Comparison of ENCODE assay signal across 26 cellular contexts in the genomic region with DNA sequence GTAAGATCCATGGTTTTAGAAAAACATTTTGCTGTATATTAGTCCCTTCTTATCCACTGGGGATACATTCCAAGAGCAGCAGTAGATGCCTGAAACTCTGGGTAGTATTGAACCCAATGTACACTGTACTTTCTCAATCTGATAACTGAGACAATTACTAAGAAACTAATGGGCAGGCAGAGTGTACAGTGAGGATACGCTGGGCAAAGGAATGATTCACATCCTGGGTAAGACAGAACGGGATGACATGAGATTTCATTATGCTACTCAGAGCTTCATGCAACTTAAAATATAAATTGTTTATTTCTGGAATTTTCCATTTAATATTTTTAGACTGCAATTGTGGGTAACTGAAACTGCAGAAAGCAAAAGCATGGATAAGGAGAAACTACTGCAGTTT. TPM values are rescaled to one million over a fixed set of nuclear protein-coding genes. Genes with fewer than 3 reads are reported as not detected.
"Had no signal": no experiment of that assay in that cellular context is flagged by ENCODE, and none has a peak within 500 bp of the region (broad histone marks: within the 10 kb centered on the region; RNA-seq: fewer than 3 reads in every experiment).

No MANE protein-coding gene starts in this region.

- DNase-seq: activated CD8-positive, alpha-beta memory T cell treated with anti-CD3 and anti-CD28 coated beads for 24 hours; activated CD8-positive, alpha-beta memory T cell treated with anti-CD3 and anti-CD28 coated beads, Interleukin-2, amount 50 U/mL, for 4 hours; activated naive CD4-positive, alpha-beta T cell treated with anti-CD3 and anti-CD28 coated beads for 36 hours; activated naive CD8-positive, alpha-beta T cell treated with anti-CD3 and anti-CD28 coated beads, Interleukin-2, amount 10 ng/mL, durations not matched to agents 7 days and 5 days; activated T-cell treated with anti-CD3 and anti-CD28 coated beads, Interleukin-2, amount 50 U/mL, for 24 hours; amygdala; cortex of kidney; foreskin melanocyte; lower lobe of right lung; mesendoderm; mucosa of descending colon; nephron progenitor cell; pancreas; psoas muscle; stimulated activated CD4-positive, alpha-beta T cell treated with anti-CD3 and anti-CD28 coated beads, Interleukin-1b, Interleukin-23, amount 100 ng/mL, for 48 hours; stimulated activated naive CD8-positive, alpha-beta T cell treated with anti-CD3 and anti-CD28 coated beads, Interleukin-15, amount 100 ng/mL, for 72 hours; T-helper 9 cell; tibial artery had no signal

- H3K4me1 Mint-ChIP-seq: activated naive CD8-positive, alpha-beta T cell treated with anti-CD3 and anti-CD28 coated beads, Interleukin-2, amount 10 ng/mL, durations not matched to agents 7 days and 5 days; nephron progenitor cell; stimulated activated naive CD8-positive, alpha-beta T cell treated with anti-CD3 and anti-CD28 coated beads, Interleukin-15, amount 100 ng/mL, for 72 hours; WTC11 had no signal

- H3K27me3 Mint-ChIP-seq: activated T-cell treated with anti-CD3 and anti-CD28 coated beads, Interleukin-2, amount 50 U/mL, for 24 hours; stimulated activated naive CD8-positive, alpha-beta T cell treated with anti-CD3 and anti-CD28 coated beads, Interleukin-15, amount 100 ng/mL, for 72 hours had no signal

- FAIRE-seq: pancreas had no signal

- H3K4me3 Mint-ChIP-seq: activated naive CD4-positive, alpha-beta T cell treated with anti-CD3 and anti-CD28 coated beads for 36 hours; activated naive CD8-positive, alpha-beta T cell treated with anti-CD3 and anti-CD28 coated beads, Interleukin-2, amount 10 ng/mL, durations not matched to agents 7 days and 5 days; activated T-cell treated with anti-CD3 and anti-CD28 coated beads, Interleukin-2, amount 50 U/mL, for 24 hours; nephron progenitor cell; stimulated activated naive CD8-positive, alpha-beta T cell treated with anti-CD3 and anti-CD28 coated beads, Interleukin-15, amount 100 ng/mL, for 72 hours; WTC11 had no signal

- H3K4me1 ChIP-seq: lower lobe of right lung, pancreas, psoas muscle, right atrium auricular region, tibial artery had no signal

- H3K27me3 ChIP-seq: cardiac muscle cell, pancreas, right atrium auricular region, tibial artery had no signal

- H3K36me3 ChIP-seq: cardiac muscle cell, lower lobe of right lung, pancreas, right atrium auricular region, tibial artery had no signal

- H3K27ac Mint-ChIP-seq: activated naive CD4-positive, alpha-beta T cell treated with anti-CD3 and anti-CD28 coated beads for 36 hours; activated naive CD8-positive, alpha-beta T cell treated with anti-CD3 and anti-CD28 coated beads, Interleukin-2, amount 10 ng/mL, durations not matched to agents 7 days and 5 days; activated T-cell treated with anti-CD3 and anti-CD28 coated beads, Interleukin-2, amount 50 U/mL, for 24 hours; nephron progenitor cell; WTC11 had no signal

- H3K9me3 ChIP-seq: lower lobe of right lung, mucosa of descending colon, pancreas, psoas muscle, right atrium auricular region, tibial artery had no signal

- H3K4me3 ChIP-seq: cardiac muscle cell, lower lobe of right lung, mucosa of descending colon, pancreas, psoas muscle, right atrium auricular region, skin epidermis, tibial artery had no signal

- H3K36me3 Mint-ChIP-seq: activated naive CD8-positive, alpha-beta T cell treated with anti-CD3 and anti-CD28 coated beads, Interleukin-2, amount 10 ng/mL, durations not matched to agents 7 days and 5 days; WTC11 had no signal

- ATAC-seq: left lobe of liver; lower lobe of right lung; mucosa of descending colon; pancreas; psoas muscle; stimulated activated naive CD8-positive, alpha-beta T cell treated with anti-CD3 and anti-CD28 coated beads, Interleukin-15, amount 100 ng/mL, for 72 hours; WTC11 had no signal

- H3K9me3 Mint-ChIP-seq: activated naive CD4-positive, alpha-beta T cell treated with anti-CD3 and anti-CD28 coated beads for 36 hours; activated naive CD8-positive, alpha-beta T cell treated with anti-CD3 and anti-CD28 coated beads, Interleukin-2, amount 10 ng/mL, durations not matched to agents 7 days and 5 days; activated T-cell treated with anti-CD3 and anti-CD28 coated beads, Interleukin-2, amount 50 U/mL, for 24 hours; nephron progenitor cell; stimulated activated naive CD8-positive, alpha-beta T cell treated with anti-CD3 and anti-CD28 coated beads, Interleukin-15, amount 100 ng/mL, for 72 hours had no signal

- H3K27ac ChIP-seq: cardiac muscle cell, lower lobe of right lung, pancreas, psoas muscle, right atrium auricular region, skin epidermis, tibial artery had no signal

RNA-seq across cellular contexts. Expression of a gene that starts 46.2 kb away (rescaled TPM):
- total RNA-seq: activated naive CD4-positive, alpha-beta T cell treated with anti-CD3 and anti-CD28 coated beads for 36 hours; activated naive CD8-positive, alpha-beta T cell treated with anti-CD3 and anti-CD28 coated beads, Interleukin-2, amount 10 ng/mL, durations not matched to agents 7 days and 5 days; cardiac muscle cell; cerebellum; kidney epithelial cell; left lobe of liver; lower lobe of right lung; mucosa of descending colon; pancreas; psoas muscle; right atrium auricular region; ureter; WTC11 had no signal
- polyA plus RNA-seq: cardiac muscle cell, pancreas had no signal
